29 cellular contexts compared by ENCODE assay signal in the genomic region with DNA sequence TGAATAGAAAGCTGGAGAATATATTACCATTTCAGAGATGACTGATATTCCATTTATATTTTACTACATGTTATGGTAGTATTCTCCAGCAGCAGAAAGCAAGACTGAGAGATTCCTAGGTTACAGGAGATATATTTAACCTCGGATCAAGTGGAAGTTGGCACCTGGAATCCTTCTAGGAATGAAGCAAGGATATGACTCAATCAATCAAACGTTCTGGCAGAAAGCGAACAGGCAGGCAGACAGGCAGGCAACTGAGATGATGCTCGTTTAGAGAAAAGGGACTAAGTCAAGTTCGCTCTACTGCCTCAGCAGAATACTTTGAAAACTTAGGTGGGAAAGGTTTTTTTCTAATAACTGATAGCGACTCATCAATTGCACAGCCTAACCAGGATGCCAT. TPM values are rescaled to one million over a fixed set of nuclear protein-coding genes. Genes with fewer than 3 reads are reported as not detected.
"Had no signal": no experiment of that assay in that cellular context is flagged by ENCODE, and none has a peak within 500 bp of the region (broad histone marks: within the 10 kb centered on the region; RNA-seq: fewer than 3 reads in every experiment).

No MANE protein-coding gene starts in this region.

- H3K9me3 ChIP-seq: neutrophil, pancreas, prostate gland, right lobe of liver, sigmoid colon, thoracic aorta, thyroid gland, tibial nerve, upper lobe of left lung, vagina had no signal

- ATAC-seq: natural killer cell; pancreas; right cardiac atrium; right lobe of liver; stimulated activated effector memory CD8-positive, alpha-beta T cell treated with anti-CD3 and anti-CD28 coated beads, Interleukin-12 subunit alpha, Interleukin-12 subunit beta, amount 100 ng/mL, for 72 hours; stimulated activated naive B cell treated with anti-CD40 and anti-IgM and Interleukin-4, amounts not matched to agents 10 μg/mL and 1 μg/mL and 100 μg/mL, for 72 hours had no signal

- H3K27me3 ChIP-seq: neutrophil, pancreas, right lobe of liver, sigmoid colon, stomach, thyroid gland, tibial nerve, upper lobe of left lung, vagina had no signal

- H3K27ac ChIP-seq: neutrophil, pancreas, prostate gland, right lobe of liver, sigmoid colon, stomach, thoracic aorta, thyroid gland, tibial nerve, upper lobe of left lung, vagina had no signal

- H3K36me3 ChIP-seq: neutrophil, pancreas, prostate gland, right lobe of liver, sigmoid colon, stomach, thoracic aorta, thyroid gland, tibial nerve, upper lobe of left lung, vagina had no signal

- DNase-seq: natural killer cell; nucleus accumbens; pancreas; right cardiac atrium; right lobe of liver; sigmoid colon; small intestine; stimulated activated CD4-positive, alpha-beta T cell treated with anti-CD3 and anti-CD28 coated beads, Interleukin-15, amount 100 ng/mL, for 24 hours; stimulated activated CD4-positive, alpha-beta T cell treated with anti-CD3 and anti-CD28 coated beads, Interleukin-2, amount 100 ng/mL, for 24 hours; stimulated activated CD4-positive, alpha-beta T cell treated with anti-CD3 and anti-CD28 coated beads, Interleukin-2, amount 100 ng/mL, for 48 hours; stimulated activated CD4-positive, alpha-beta T cell treated with anti-CD3 and anti-CD28 coated beads, Interleukin-4, amount 100 ng/mL, for 24 hours; stimulated activated naive B cell treated with anti-CD40 and anti-IgM and Interleukin-4, amounts not matched to agents 10 μg/mL and 1 μg/mL and 100 μg/mL, for 72 hours; stimulated activated naive CD4-positive, alpha-beta T cell treated with Interleukin-2 at 50 U/mL for 16 hours; stomach; thyroid gland; trophoblast cell; upper lobe of left lung had no signal

- H3K4me1 ChIP-seq: pancreas, prostate gland, right lobe of liver, sigmoid colon, stomach, thyroid gland, tibial nerve, upper lobe of left lung, vagina had no signal

- H3K4me3 ChIP-seq: pancreas, prostate gland, right lobe of liver, sigmoid colon, stomach, thoracic aorta, thyroid gland, tibial nerve, upper lobe of left lung, vagina had no signal

RNA-seq across cellular contexts. Expression of gene PAK5, which starts 46.2 kb away (rescaled TPM):
- total RNA-seq: natural killer cell, omental fat pad, osteocyte, posterior vena cava, pulmonary artery endothelial cell, renal cortical epithelial cell, subcutaneous adipose tissue, thoracic aorta had no signal
